12 cellular contexts compared by ENCODE assay signal in genomic region chr10:69406302-69406811, GRCh38. TPM values are rescaled to one million over a fixed set of nuclear protein-coding genes. Genes with fewer than 3 reads are reported as not detected.
A peak's percentile ranks its signal among the peaks of the same experiment; 100 is the strongest.
DNase-seq lines count a peak whose midpoint lies in the region; ATAC-seq and TF ChIP-seq lines count a peak whose summit lies in the region.
"Had no signal": no experiment of that assay in that cellular context is flagged by ENCODE, and none has a peak within 500 bp of the region (broad histone marks: within the 10 kb centered on the region; RNA-seq: fewer than 3 reads in every experiment).

No MANE protein-coding gene starts in this region.

- H2BK15ac ChIP-seq in neuronal stem cell (ENCODE audit: low read length) = no peak overlapping the region

- POLR2A ChIA-PET in CD8-positive, alpha-beta memory T cell (lab: Charles Lee) = no interaction called here
- POLR2A ChIA-PET in WTC11 (lab: Charles Lee) = interaction anchor here (1.2 to 2.1 kb wide), 3 partner anchors 31 to 167 kb away, joined by 3 to 4 read pairs (median 4); no protein-coding TSS in a partner anchor
- POLR2A ChIA-PET in HEK293T (lab: Yijun Ruan, JAX) = no interaction called here

- H3K79me2 ChIP-seq in MM.1S (ENCODE audit: low read length) = no peaks in the 10 kb centered on the region

- H3K9me3 Mint-ChIP-seq in CD8-positive, alpha-beta memory T cell = no peaks in the 10 kb centered on the region
- H3K9me3 Mint-ChIP-seq in WTC11 = no peaks in the 10 kb centered on the region
- H3K9me3 Mint-ChIP-seq: activated T-cell treated with anti-CD3 and anti-CD28 coated beads, Interleukin-2, amount 50 U/mL, for 72 hours had no signal

- H3K27ac ChIP-seq in CD8-positive, alpha-beta memory T cell (ENCODE audit: low read depth, low read length) = no peak overlapping the region
- peak overlapping the region in 3 of 4 donors; percentile 92 to 97 (median 96) for H3K27ac ChIP-seq in gastroesophageal sphincter
- no peak overlapping the region for H3K27ac ChIP-seq in neuronal stem cell (replicated peaks; ENCODE audit: low read length)
- no peak overlapping the region for H3K27ac ChIP-seq in MM.1S (ENCODE audit: low read length)

- no peaks in the 10 kb centered on the region for H3K79me1 ChIP-seq in neuronal stem cell (ENCODE audit: low read depth, low read length)

- H3K9me2 ChIP-seq in MM.1S (replicated peaks; ENCODE audit: insufficient read depth, low read length) = no peaks in the 10 kb centered on the region

- H3K27me3 Mint-ChIP-seq in CD8-positive, alpha-beta memory T cell = peaks cover 0 to 3% of the 10 kb centered on the region in 2 donors
- H3K27me3 Mint-ChIP-seq in WTC11 (ENCODE audit: low read depth) = peaks cover 7% of the 10 kb centered on the region

- H2AK5ac ChIP-seq in neuronal stem cell (ENCODE audit: low read depth, low read length) = no peak overlapping the region

- H3K4me2 ChIP-seq in neuronal stem cell (ENCODE audit: insufficient read depth, low read length, poor library complexity, severe bottlenecking) (no peak overlapping the region), MM.1S (ENCODE audit: low read depth, low read length) (no peak overlapping the region)

- peaks cover 3% of the 10 kb centered on the region for H3K36me3 ChIP-seq in CD8-positive, alpha-beta memory T cell (ENCODE audit: insufficient read depth, low read length)
- H3K36me3 ChIP-seq in gastroesophageal sphincter (peaks cover 0 to 59% of the 10 kb centered on the region in 2 donors), neuronal stem cell (replicated peaks in 1 of 2; ENCODE audit: control insufficient read depth in 2 of 2, insufficient read depth in 2 of 2, low read length in 2 of 2) (peaks cover 2 to 7% of the 10 kb centered on the region in 2 donors), MM.1S (replicated peaks; ENCODE audit: insufficient read depth, low read length) (no peaks in the 10 kb centered on the region)

- H3K4me1 ChIP-seq in CD8-positive, alpha-beta memory T cell (ENCODE audit: insufficient read depth, low read length) = peaks cover 15% of the 10 kb centered on the region
- H3K4me1 ChIP-seq in gastroesophageal sphincter (peaks cover 0 to 87% (median 40%) of the 10 kb centered on the region in 3 donors), neuronal stem cell (ENCODE audit: control insufficient read depth in 2 of 2, insufficient read depth in 1 of 2, low read depth in 1 of 2, low read length in 2 of 2) (peaks cover 8 to 9% of the 10 kb centered on the region in 2 donors), MM.1S (ENCODE audit: low read length) (peaks cover 10% of the 10 kb centered on the region)

- DNase-seq in CD8-positive, alpha-beta memory T cell = no peak
- DNase-seq in WTC11 (ENCODE audit: low spot score) (peak; percentile 32), neuronal stem cell (ENCODE audit: low spot score) (no peak), SHP77 (lab: John Stamatoyannopoulos, UW) (no peak), HEK293T (ENCODE audit: extremely low spot score) (no peak), MM.1S (no peak)
- DNase-seq: activated T-cell treated with anti-CD3 and anti-CD28 coated beads, Interleukin-2, amount 50 U/mL, for 72 hours; NCI-H2227 treated with DMSO at 0.1 percent for 48 hours; stimulated activated CD4-positive, alpha-beta T cell treated with anti-CD3 and anti-CD28 coated beads, Interleukin-1b, Interleukin-23, amount 100 ng/mL, for 48 hours had no signal

- no peak for TF ChIP-seq EP300 in gastroesophageal sphincter (IDR thresholded peaks at IDR 0.05)

- peak; percentile 4 for ATAC-seq in WTC11
- peak; percentile 5 for ATAC-seq in gastroesophageal sphincter
- ATAC-seq in GM21737 (IDR thresholded peaks at IDR 0.05; ENCODE audit: unreplicated experiment) = no peak
- ATAC-seq: activated T-cell treated with anti-CD3 and anti-CD28 coated beads, Interleukin-2, amount 50 U/mL, for 72 hours had no signal

- peak overlapping the region; percentile 65 for H3K18ac ChIP-seq in neuronal stem cell (ENCODE audit: low read length)

- H2AFZ ChIP-seq in neuronal stem cell (ENCODE audit: low read length) (peak overlapping the region; percentile 77), MM.1S (ENCODE audit: low read length) (no peak overlapping the region)

- H2BK12ac ChIP-seq in neuronal stem cell (ENCODE audit: low read length) = no peak overlapping the region

- H3K27ac Mint-ChIP-seq in CD8-positive, alpha-beta memory T cell = peak overlapping the region; percentile 10 to 86 (median 58)
- peak overlapping the region; percentile 68 for H3K27ac Mint-ChIP-seq in WTC11
- H3K27ac Mint-ChIP-seq: activated T-cell treated with anti-CD3 and anti-CD28 coated beads, Interleukin-2, amount 50 U/mL, for 72 hours had no signal

- CTCF ChIA-PET in CD8-positive, alpha-beta memory T cell (lab: Charles Lee) = interaction anchor here (0.9 to 3.3 kb wide), 7 partner anchors 8 to 178 kb away, joined by 3 to 41 read pairs (median 5); no protein-coding TSS in a partner anchor
- CTCF ChIA-PET in WTC11 (lab: Charles Lee) (interaction anchor here (0.7 to 3.7 kb wide), 25 partner anchors 8 to 450 kb away, joined by 3 to 47 read pairs (median 5); partner anchors contain the start of genes DDX21, HKDC1, TACR2 and TSPAN15), HEK293T (lab: Yijun Ruan, JAX) (interaction anchor here (0.6 to 3.0 kb wide), 5 partner anchors 14 to 388 kb away, joined by 3 to 12 read pairs (median 3); no protein-coding TSS in a partner anchor)

- H3K14ac ChIP-seq in neuronal stem cell (ENCODE audit: low read length) = no peak overlapping the region

- H3K27me3 ChIP-seq in CD8-positive, alpha-beta memory T cell (ENCODE audit: insufficient read depth, low read length, poor library complexity, severe bottlenecking) = no peaks in the 10 kb centered on the region
- H3K27me3 ChIP-seq in gastroesophageal sphincter (no peaks in the 10 kb centered on the region), neuronal stem cell (ENCODE audit: control insufficient read depth in 3 of 3, insufficient read depth in 3 of 3, low read depth in 1 of 3, low read length in 3 of 3) (peaks cover 0 to 11% (median 0%) of the 10 kb centered on the region in 3 experiments), MM.1S (replicated peaks; ENCODE audit: insufficient read depth, low read length) (no peaks in the 10 kb centered on the region)

- WGBS in gastroesophageal sphincter (ENCODE audit: low coverage in 1 of 2), 2 donors = 30% methylated on average over 5 of the region's 5 CpGs; no CpG with 5 or more reads in 1 of the 2 donors
- no CpG with 5 or more reads among the region's 5 CpGs for WGBS in neuronal stem cell (ENCODE audit: extremely low coverage in 2 of 2, insufficient read length in 2 of 2, insufficient replicate concordance in 1 of 2), 2 donors

- H2BK120ac ChIP-seq in neuronal stem cell (ENCODE audit: low read depth, low read length) = no peak overlapping the region

- H3K4ac ChIP-seq in neuronal stem cell (ENCODE audit: low read length) = no peak overlapping the region

- H3K4me3 Mint-ChIP-seq in CD8-positive, alpha-beta memory T cell = peak overlapping the region in 1 of 7 donors; percentile 35
- no peak overlapping the region for H3K4me3 Mint-ChIP-seq in WTC11
- H3K4me3 Mint-ChIP-seq: activated T-cell treated with anti-CD3 and anti-CD28 coated beads, Interleukin-2, amount 50 U/mL, for 72 hours had no signal

- no peak overlapping the region for H3K23ac ChIP-seq in neuronal stem cell (ENCODE audit: low read depth, low read length, poor library complexity)

- no peaks in the 10 kb centered on the region for H3K9me3 ChIP-seq in CD8-positive, alpha-beta memory T cell (ENCODE audit: low read length)
- no peaks in the 10 kb centered on the region for H3K9me3 ChIP-seq in gastroesophageal sphincter
- no peaks in the 10 kb centered on the region for H3K9me3 ChIP-seq in neuronal stem cell (replicated peaks in 1 of 2; ENCODE audit: control insufficient read depth in 2 of 2, insufficient read depth in 1 of 2, low read depth in 1 of 2, low read length in 2 of 2)
- H3K9me3 ChIP-seq in MM.1S (replicated peaks; ENCODE audit: insufficient read depth, low read length) = no peaks in the 10 kb centered on the region
- H3K9me3 ChIP-seq: HAP-1 had no signal

- H4K20me1 ChIP-seq in MM.1S (ENCODE audit: insufficient read depth, low read length) = no peaks in the 10 kb centered on the region

- TF ChIP-seq CTCF in WTC11 (IDR thresholded peaks at IDR 0.05) (no peak), gastroesophageal sphincter (IDR thresholded peaks at IDR 0.05) (no peak), MM.1S (IDR thresholded peaks at IDR 0.05; ENCODE audit: low read length) (no peak)

- H3K9ac ChIP-seq in neuronal stem cell (ENCODE audit: low read depth, low read length, poor library complexity) (peak overlapping the region; percentile 2), MM.1S (ENCODE audit: low read length) (no peak overlapping the region)

- peaks cover 11 to 26% (median 19%) of the 10 kb centered on the region in 3 donors for H3K4me1 Mint-ChIP-seq in CD8-positive, alpha-beta memory T cell
- H3K4me1 Mint-ChIP-seq in WTC11 = peaks cover 40% of the 10 kb centered on the region

- H3K4me3 ChIP-seq in CD8-positive, alpha-beta memory T cell (ENCODE audit: low read length) = no peak overlapping the region
- H3K4me3 ChIP-seq in gastroesophageal sphincter (no peak overlapping the region), neuronal stem cell (ENCODE audit: low read length in 2 of 2) (no peak overlapping the region), MM.1S (ENCODE audit: low read length) (no peak overlapping the region)
- H3K4me3 ChIP-seq: HAP-1 had no signal

- peaks cover 0 to 30% (median 8%) of the 10 kb centered on the region in 3 donors for H3K36me3 Mint-ChIP-seq in CD8-positive, alpha-beta memory T cell
- peaks cover 23% of the 10 kb centered on the region for H3K36me3 Mint-ChIP-seq in WTC11

- H4K91ac ChIP-seq in neuronal stem cell (ENCODE audit: low read depth, low read length, poor library complexity) = no peak overlapping the region

- H3F3A ChIP-seq in MM.1S (ENCODE audit: insufficient read depth, low read length) = peaks cover 4% of the 10 kb centered on the region

- no peak for TF ChIP-seq POLR2A in gastroesophageal sphincter (IDR thresholded peaks at IDR 0.05)

- no peak overlapping the region for H4K8ac ChIP-seq in neuronal stem cell (ENCODE audit: low read depth, low read length)

- peak overlapping the region; percentile 7 for H2BK5ac ChIP-seq in neuronal stem cell (ENCODE audit: low read length)

TF ChIP-seq in WTC11, 78 proteins besides CTCF, POLR2A, EP300 and RAD21 (continues in another document):
- no peak for TF ChIP-seq RELA (CRISPR knock-in tag; IDR thresholded peaks at IDR 0.05; ENCODE audit: borderline replicate concordance)

TF ChIP-seq in HEK293T, 16 proteins besides CTCF, POLR2A, EP300 and RAD21:
- TF ChIP-seq NFRKB (IDR thresholded peaks at IDR 0.05) (no peak), FOXK2 (IDR thresholded peaks at IDR 0.05) (no peak)
TF ChIP-seq in HEK293T: peak in this region for 0.

RNA-seq across cellular contexts. Expression of gene TACR2, which starts 10.4 kb away (rescaled TPM):
- total RNA-seq in CD8-positive, alpha-beta memory T cell = not detected
- polyA plus RNA-seq in CD8-positive, alpha-beta memory T cell = not detected
- total RNA-seq in WTC11 (2021) = 0.20 TPM in 1 of 3 replicates, not detected in the others
- 100 to 1,000 TPM in 2 of 4 donors, 10 to 100 TPM in 2; 37.1 to 176 (median 122) TPM for total RNA-seq in gastroesophageal sphincter
- polyA plus RNA-seq in neuronal stem cell (2013, experiment 1 of 2) = not detected
- not detected for polyA plus RNA-seq in neuronal stem cell (2013, experiment 2 of 2)
- total RNA-seq: activated T-cell treated with anti-CD3 and anti-CD28 coated beads, Interleukin-2, amount 50 U/mL, for 72 hours had no signal

RNA-seq across cellular contexts. Expression of gene TSPAN15, which starts 44.9 kb away (rescaled TPM):
- total RNA-seq in CD8-positive, alpha-beta memory T cell = 1 to 10 TPM; 1.4 to 2.4 TPM
- 20.2 TPM for polyA plus RNA-seq in CD8-positive, alpha-beta memory T cell
- total RNA-seq in WTC11 (2021) (8.3 to 10.4 TPM (median 10.1 TPM) in 3 replicates), gastroesophageal sphincter (10 to 100 TPM; 51.9 to 66.7 (median 58.1) TPM)
- polyA plus RNA-seq in neuronal stem cell (2013, experiment 1 of 2) = 10.5 TPM
- 10.6 TPM for polyA plus RNA-seq in neuronal stem cell (2013, experiment 2 of 2)

Comparison
In these comparisons a context has a peak if more than half of its experiments do, and no peak if none do; other contexts are left out.
1. H3K27ac ChIP-seq: peak in gastroesophageal sphincter (3 of 4); none in CD8-positive, alpha-beta memory T cell (single experiment), neuronal stem cell (single experiment) and MM.1S (single experiment).
2. RNA of gene TACR2, which starts 10.4 kb away (total RNA-seq): 37.1 to 176 TPM in gastroesophageal sphincter; 0.20 TPM in WTC11 and not detected in CD8-positive, alpha-beta memory T cell; every median in the first group is over 10 times any median in the second.